13 cellular contexts compared by ENCODE assay signal in genomic region chr6:170464524-170464979, GRCh38.
DNase-seq lines count a peak whose midpoint lies in the region; ATAC-seq and TF ChIP-seq lines count a peak whose summit lies in the region.
"Had no signal": no experiment of that assay in that cellular context is flagged by ENCODE, and none has a peak within 500 bp of the region (broad histone marks: within the 10 kb centered on the region; RNA-seq: fewer than 3 reads in every experiment).

No MANE protein-coding gene starts in this region.

- DNase-seq in GM13976 (ENCODE audit: low spot score) (peak; percentile 76), spleen (peak; percentile 47), DMS114 treated with DMSO at 0.1 percent for 48 hours (lab: John Stamatoyannopoulos, UW; ENCODE audit: unreplicated experiment) (no peak), left ventricle myocardium superior (no peak), left lobe of liver (ENCODE audit: low spot score) (no peak)
- peak; percentile 53 for DNase-seq in activated naive CD8-positive, alpha-beta T cell treated with anti-CD3 and anti-CD28 coated beads for 36 hours
- DNase-seq: activated CD4-positive, alpha-beta T cell treated with anti-CD3 and anti-CD28 coated beads for 1 hour; left lung; NCI-H1694 treated with DMSO at 0.1 percent for 48 hours; OCI-M1; T-helper 9 cell; testis had no signal

- H3K27ac ChIP-seq in spleen: peak overlapping the region in 1 of 8 donors; percentile 33
- H3K27ac ChIP-seq: left lung, testis had no signal

- 54 to 78% (median 74%) methylated on average over 5 to 7 of the region's 7 CpGs for WGBS in spleen, 5 donors

- H3K27ac Mint-ChIP-seq in activated naive CD8-positive, alpha-beta T cell treated with anti-CD3 and anti-CD28 coated beads for 36 hours: no peak overlapping the region

- no peak for TF ChIP-seq POLR2A in spleen (IDR thresholded peaks at IDR 0.05)

- no peaks in the 10 kb centered on the region for H3K36me3 ChIP-seq in spleen
- H3K36me3 ChIP-seq: left lung had no signal

- no peak overlapping the region for H3K4me3 ChIP-seq in spleen
- H3K4me3 ChIP-seq: left lung, testis had no signal

- peak; percentile 53 for ATAC-seq in GM19395 (IDR thresholded peaks at IDR 0.05; ENCODE audit: unreplicated experiment)
- ATAC-seq in left ventricle myocardium superior: no peak
- ATAC-seq in left lobe of liver: no peak
- ATAC-seq: left lung had no signal

- peaks cover 30% of the 10 kb centered on the region for H3K4me1 Mint-ChIP-seq in activated naive CD8-positive, alpha-beta T cell treated with anti-CD3 and anti-CD28 coated beads for 36 hours

- peaks cover 6% of the 10 kb centered on the region for H3K27me3 Mint-ChIP-seq in activated naive CD8-positive, alpha-beta T cell treated with anti-CD3 and anti-CD28 coated beads for 36 hours

- intact Hi-C loops in spleen (cut with DNase I; ENCODE audit: low total_unique reads): no loop called here
- intact Hi-C loops in left ventricle myocardium superior (cut with micrococcal nuclease): no loop called here

- peaks cover 7 to 13% (median 11%) of the 10 kb centered on the region in 6 donors for H3K4me1 ChIP-seq in spleen
- H3K4me1 ChIP-seq: testis had no signal

- H3K9me3 ChIP-seq in spleen: peaks cover 0 to 13% (median 0%) of the 10 kb centered on the region in 8 donors
- H3K9me3 ChIP-seq: testis had no signal

- peaks cover 7% of the 10 kb centered on the region for H3K9me3 Mint-ChIP-seq in activated naive CD8-positive, alpha-beta T cell treated with anti-CD3 and anti-CD28 coated beads for 36 hours

- peaks cover 2% of the 10 kb centered on the region for H3K36me3 Mint-ChIP-seq in activated naive CD8-positive, alpha-beta T cell treated with anti-CD3 and anti-CD28 coated beads for 36 hours

- in situ Hi-C loops in GM13976 (cut with MboI; ENCODE audit: low sequenced_read_pairs, unreplicated experiment): no loop called here

- TF ChIP-seq CTCF in GM13976 (IDR thresholded peaks at IDR 0.05; ENCODE audit: borderline replicate concordance, control extremely low read depth, extremely low read depth, insufficient read depth, missing control alignments) (no peak), spleen (IDR thresholded peaks at IDR 0.05 in 8 of 11, conservative IDR thresholded peaks at IDR 0.05 in 3 of 11) (no peak)

- peaks cover 0 to 20% (median 0%) of the 10 kb centered on the region in 7 donors for H3K27me3 ChIP-seq in spleen (replicated peaks in 1 of 7)
- H3K27me3 ChIP-seq: left lung, testis had no signal

- no peak overlapping the region for H3K4me3 Mint-ChIP-seq in activated naive CD8-positive, alpha-beta T cell treated with anti-CD3 and anti-CD28 coated beads for 36 hours

Comparison
In these comparisons a context has a peak if more than half of its experiments do, and no peak if none do; other contexts are left out.
1. DNase-seq: peak in GM13976 (single experiment), activated naive CD8-positive, alpha-beta T cell treated with anti-CD3 and anti-CD28 coated beads for 36 hours (single experiment) and spleen (single experiment); none in DMS114 treated with DMSO at 0.1 percent for 48 hours (single experiment), left ventricle myocardium superior (single experiment) and left lobe of liver (single experiment).